8 cellular contexts compared by ENCODE assay signal in genomic region chr14:77043177-77043983, GRCh38. TPM values are rescaled to one million over a fixed set of nuclear protein-coding genes. Genes with fewer than 3 reads are reported as not detected.
DNase-seq lines count a peak whose midpoint lies in the region; ATAC-seq and TF ChIP-seq lines count a peak whose summit lies in the region.

No MANE protein-coding gene starts in this region.

- no peaks in the 10 kb centered on the region for H3K9me3 Mint-ChIP-seq in activated naive CD8-positive, alpha-beta T cell (ENCODE audit: low read depth)

- H3K36me3 Mint-ChIP-seq in activated naive CD8-positive, alpha-beta T cell = no peaks in the 10 kb centered on the region

- DNase-seq in GM03348 (ENCODE audit: low spot score) (peak; percentile 72), heart right ventricle (peak in 1 of 2 donors; percentile 75), sciatic nerve (ENCODE audit: low spot score) (peak; percentile 75), SHP77 treated with DMSO at 0.1 percent for 48 hours (lab: John Stamatoyannopoulos, UW) (no peak)
- DNase-seq in NK-92 treated with Interleukin-12 subunit alpha and Interleukin-12 subunit beta, amount 100 ng/mL, for 24 hours (lab: John Stamatoyannopoulos, UW) = peak; percentile 87

- H3K36me3 ChIP-seq in heart right ventricle = no peaks in the 10 kb centered on the region

- peak overlapping the region in 4 of 10 donors; percentile 3 to 31 (median 4) for H3K4me3 ChIP-seq in heart right ventricle

- intact Hi-C loops in heart right ventricle (cut with DNase I) = loop anchor here in 5 of 10 donors (2.0 to 5.0 kb wide), 2 partner anchors 15 to 86 kb away; partner anchors contain the start of gene IRF2BPL (in 1 of the 5)
- intact Hi-C loops in sciatic nerve (cut with DNase I) = no loop called here

- no peak for TF ChIP-seq CTCF in heart right ventricle (IDR thresholded peaks at IDR 0.05)

- H3K9me3 ChIP-seq in heart right ventricle = no peaks in the 10 kb centered on the region

- H3K4me3 Mint-ChIP-seq in activated naive CD8-positive, alpha-beta T cell = peak overlapping the region; percentile 55

- no peaks in the 10 kb centered on the region for H3K27me3 Mint-ChIP-seq in activated naive CD8-positive, alpha-beta T cell

- peaks cover 74% of the 10 kb centered on the region for H3K4me1 Mint-ChIP-seq in activated naive CD8-positive, alpha-beta T cell (ENCODE audit: low read depth)

- H3K27ac Mint-ChIP-seq in activated naive CD8-positive, alpha-beta T cell = peak overlapping the region; percentile 75

- H3K27me3 ChIP-seq in heart right ventricle = no peaks in the 10 kb centered on the region

- ATAC-seq in heart right ventricle = peak; percentile 3 to 41 (median 23)
- ATAC-seq in sciatic nerve = peak; percentile 60
- no peak for ATAC-seq in HG03108 (IDR thresholded peaks at IDR 0.05; ENCODE audit: unreplicated experiment)
- no peak for ATAC-seq in activated CD4-positive, CD25-positive, alpha-beta regulatory T cell treated with anti-CD3 and anti-CD28 coated beads, Interleukin-2, amount 50 U/mL, for 24 hours

- WGBS in heart right ventricle, 2 donors = 9 to 10% methylated on average over 10 of the region's 10 CpGs

- peak overlapping the region; percentile 90 to 100 (median 96) for H3K27ac ChIP-seq in heart right ventricle

- peaks cover 60 to 98% (median 83%) of the 10 kb centered on the region in 9 donors for H3K4me1 ChIP-seq in heart right ventricle

RNA-seq across cellular contexts. Expression of gene IRF2BPL, which starts 14.9 kb away (rescaled TPM):
- total RNA-seq in heart right ventricle = 10 to 100 TPM; 25.1 to 66.6 (median 36.4) TPM
- polyA plus RNA-seq in heart right ventricle = 10 to 100 TPM in 1 of 2 donors, 1 to 10 TPM in 1; 6.6 to 15.4 TPM
- total RNA-seq in sciatic nerve = 59.6 TPM

RNA-seq across cellular contexts. Expression of gene CIPC, which starts 54.7 kb away (rescaled TPM):
- total RNA-seq in heart right ventricle (10 to 100 TPM; 51.4 to 93.8 (median 64.2) TPM), sciatic nerve (39.5 TPM)
- 10 to 100 TPM in 1 of 2 donors, 1 to 10 TPM in 1; 9.4 to 11.6 TPM for polyA plus RNA-seq in heart right ventricle

Comparison
In these comparisons a context has a peak if more than half of its experiments do, and no peak if none do; other contexts are left out.
1. ATAC-seq: peak in heart right ventricle (8 of 8) and sciatic nerve (single experiment); none in HG03108 (single experiment) and activated CD4-positive, CD25-positive, alpha-beta regulatory T cell treated with anti-CD3 and anti-CD28 coated beads, Interleukin-2, amount 50 U/mL, for 24 hours (0 of 2).